1 cellular context compared by ENCODE assay signal in genomic region chr2:53567073-53567472, GRCh38.
TF ChIP-seq lines count a peak whose summit lies in the region.

No MANE protein-coding gene starts in this region.

TF ChIP-seq in GM23338, 12 proteins besides CTCF, POLR2A, EP300 and RAD21 (continued from another document):
- no peak for TF ChIP-seq REST (IDR thresholded peaks at IDR 0.05; ENCODE audit: unreplicated experiment)
- TF ChIP-seq EZH2 (IDR thresholded peaks at IDR 0.05; ENCODE audit: low read depth, unreplicated experiment): no peak
- no peak for TF ChIP-seq JUNB (IDR thresholded peaks at IDR 0.05; ENCODE audit: unreplicated experiment)
- TF ChIP-seq POLR2AphosphoS5 (IDR thresholded peaks at IDR 0.05; ENCODE audit: low read depth): no peak
- no peak for TF ChIP-seq NANOG (IDR thresholded peaks at IDR 0.05; ENCODE audit: borderline replicate concordance)
- TF ChIP-seq, protein P1, sequence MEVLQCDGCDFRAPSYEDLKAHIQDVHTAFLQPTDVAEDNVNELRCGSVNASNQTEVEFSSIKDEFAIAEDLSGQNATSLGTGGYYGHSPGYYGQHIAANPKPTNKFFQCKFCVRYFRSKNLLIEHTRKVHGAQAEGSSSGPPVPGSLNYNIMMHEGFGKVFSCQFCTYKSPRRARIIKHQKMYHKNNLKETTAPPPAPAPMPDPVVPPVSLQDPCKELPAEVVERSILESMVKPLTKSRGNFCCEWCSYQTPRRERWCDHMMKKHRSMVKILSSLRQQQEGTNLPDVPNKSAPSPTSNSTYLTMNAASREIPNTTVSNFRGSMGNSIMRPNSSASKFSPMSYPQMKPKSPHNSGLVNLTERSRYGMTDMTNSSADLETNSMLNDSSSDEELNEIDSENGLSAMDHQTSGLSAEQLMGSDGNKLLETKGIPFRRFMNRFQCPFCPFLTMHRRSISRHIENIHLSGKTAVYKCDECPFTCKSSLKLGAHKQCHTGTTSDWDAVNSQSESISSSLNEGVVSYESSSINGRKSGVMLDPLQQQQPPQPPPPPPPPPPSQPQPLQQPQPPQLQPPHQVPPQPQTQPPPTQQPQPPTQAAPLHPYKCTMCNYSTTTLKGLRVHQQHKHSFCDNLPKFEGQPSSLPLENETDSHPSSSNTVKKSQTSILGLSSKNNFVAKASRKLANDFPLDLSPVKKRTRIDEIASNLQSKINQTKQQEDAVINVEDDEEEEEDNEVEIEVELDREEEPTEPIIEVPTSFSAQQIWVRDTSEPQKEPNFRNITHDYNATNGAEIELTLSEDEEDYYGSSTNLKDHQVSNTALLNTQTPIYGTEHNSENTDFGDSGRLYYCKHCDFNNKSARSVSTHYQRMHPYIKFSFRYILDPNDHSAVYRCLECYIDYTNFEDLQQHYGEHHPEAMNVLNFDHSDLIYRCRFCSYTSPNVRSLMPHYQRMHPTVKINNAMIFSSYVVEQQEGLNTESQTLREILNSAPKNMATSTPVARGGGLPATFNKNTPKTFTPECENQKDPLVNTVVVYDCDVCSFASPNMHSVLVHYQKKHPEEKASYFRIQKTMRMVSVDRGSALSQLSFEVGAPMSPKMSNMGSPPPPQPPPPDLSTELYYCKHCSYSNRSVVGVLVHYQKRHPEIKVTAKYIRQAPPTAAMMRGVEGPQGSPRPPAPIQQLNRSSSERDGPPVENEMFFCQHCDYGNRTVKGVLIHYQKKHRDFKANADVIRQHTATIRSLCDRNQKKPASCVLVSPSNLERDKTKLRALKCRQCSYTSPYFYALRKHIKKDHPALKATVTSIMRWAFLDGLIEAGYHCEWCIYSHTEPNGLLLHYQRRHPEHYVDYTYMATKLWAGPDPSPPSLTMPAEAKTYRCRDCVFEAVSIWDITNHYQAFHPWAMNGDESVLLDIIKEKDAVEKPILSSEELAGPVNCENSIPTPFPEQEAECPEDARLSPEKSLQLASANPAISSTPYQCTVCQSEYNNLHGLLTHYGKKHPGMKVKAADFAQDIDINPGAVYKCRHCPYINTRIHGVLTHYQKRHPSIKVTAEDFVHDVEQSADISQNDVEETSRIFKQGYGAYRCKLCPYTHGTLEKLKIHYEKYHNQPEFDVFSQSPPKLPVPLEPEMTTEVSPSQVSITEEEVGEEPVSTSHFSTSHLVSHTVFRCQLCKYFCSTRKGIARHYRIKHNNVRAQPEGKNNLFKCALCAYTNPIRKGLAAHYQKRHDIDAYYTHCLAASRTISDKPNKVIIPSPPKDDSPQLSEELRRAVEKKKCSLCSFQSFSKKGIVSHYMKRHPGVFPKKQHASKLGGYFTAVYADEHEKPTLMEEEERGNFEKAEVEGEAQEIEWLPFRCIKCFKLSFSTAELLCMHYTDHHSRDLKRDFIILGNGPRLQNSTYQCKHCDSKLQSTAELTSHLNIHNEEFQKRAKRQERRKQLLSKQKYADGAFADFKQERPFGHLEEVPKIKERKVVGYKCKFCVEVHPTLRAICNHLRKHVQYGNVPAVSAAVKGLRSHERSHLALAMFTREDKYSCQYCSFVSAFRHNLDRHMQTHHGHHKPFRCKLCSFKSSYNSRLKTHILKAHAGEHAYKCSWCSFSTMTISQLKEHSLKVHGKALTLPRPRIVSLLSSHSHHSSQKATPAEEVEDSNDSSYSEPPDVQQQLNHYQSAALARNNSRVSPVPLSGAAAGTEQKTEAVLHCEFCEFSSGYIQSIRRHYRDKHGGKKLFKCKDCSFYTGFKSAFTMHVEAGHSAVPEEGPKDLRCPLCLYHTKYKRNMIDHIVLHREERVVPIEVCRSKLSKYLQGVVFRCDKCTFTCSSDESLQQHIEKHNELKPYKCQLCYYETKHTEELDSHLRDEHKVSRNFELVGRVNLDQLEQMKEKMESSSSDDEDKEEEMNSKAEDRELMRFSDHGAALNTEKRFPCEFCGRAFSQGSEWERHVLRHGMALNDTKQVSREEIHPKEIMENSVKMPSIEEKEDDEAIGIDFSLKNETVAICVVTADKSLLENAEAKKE (CRISPR knock-in tag; IDR thresholded peaks at IDR 0.05): no peak
- no peak for TF ChIP-seq EZH2phosphoT487 (IDR thresholded peaks at IDR 0.05; ENCODE audit: unreplicated experiment)
